In genomic region chr11:86386791-86387190, GRCh38 we compare ENCODE assay signal across 21 cellular contexts. TPM values are rescaled to one million over a fixed set of nuclear protein-coding genes. Genes with fewer than 3 reads are reported as not detected.
DNase-seq lines count a peak whose midpoint lies in the region; ATAC-seq and TF ChIP-seq lines count a peak whose summit lies in the region.
"Had no signal": no experiment of that assay in that cellular context is flagged by ENCODE, and none has a peak within 500 bp of the region (broad histone marks: within the 10 kb centered on the region; RNA-seq: fewer than 3 reads in every experiment).

No MANE protein-coding gene starts in this region.

- no peak overlapping the region for H4K8ac ChIP-seq in neuronal stem cell (ENCODE audit: low read depth, low read length)

- ATAC-seq in GM21526 (IDR thresholded peaks at IDR 0.05; ENCODE audit: low FRiP score, unreplicated experiment): no peak
- ATAC-seq in HG03175 (IDR thresholded peaks at IDR 0.05; ENCODE audit: unreplicated experiment): no peak
- ATAC-seq: A549 had no signal

- H3K27ac ChIP-seq in neuronal stem cell (replicated peaks; ENCODE audit: low read length): no peak overlapping the region
- H3K27ac ChIP-seq: A549, C4-2B, Peyer's patch, SJSA1 had no signal

- H3K18ac ChIP-seq in neuronal stem cell (ENCODE audit: low read length): no peak overlapping the region

- no peaks in the 10 kb centered on the region for H3K9me3 ChIP-seq in neuronal stem cell (replicated peaks in 1 of 2; ENCODE audit: control insufficient read depth in 2 of 2, insufficient read depth in 1 of 2, low read depth in 1 of 2, low read length in 2 of 2)
- H3K9me3 ChIP-seq: A549, HAP-1, Peyer's patch, SJSA1 had no signal

- no CpG with 5 or more reads among the region's 2 CpGs for WGBS in neuronal stem cell (ENCODE audit: extremely low coverage in 2 of 2, insufficient read length in 2 of 2, insufficient replicate concordance in 1 of 2), 2 donors

- TF ChIP-seq CTCF in AG10803 (conservative IDR thresholded peaks at IDR 0.05; ENCODE audit: low read length) (no peak), fibroblast of pulmonary artery (IDR thresholded peaks at IDR 0.05; ENCODE audit: low read length, missing control alignments) (no peak)

- H3K27me3 ChIP-seq in neuronal stem cell (ENCODE audit: control insufficient read depth in 3 of 3, insufficient read depth in 3 of 3, low read depth in 1 of 3, low read length in 3 of 3): no peaks in the 10 kb centered on the region
- H3K27me3 ChIP-seq: Peyer's patch, SJSA1 had no signal

- no peak overlapping the region for H2BK120ac ChIP-seq in neuronal stem cell (ENCODE audit: low read depth, low read length)

- no peak overlapping the region for H3K9ac ChIP-seq in neuronal stem cell (ENCODE audit: low read depth, low read length, poor library complexity)

- no peak overlapping the region for H4K91ac ChIP-seq in neuronal stem cell (ENCODE audit: low read depth, low read length, poor library complexity)

- peak overlapping the region; percentile 15 for H2AFZ ChIP-seq in neuronal stem cell (ENCODE audit: low read length)

- no peak overlapping the region for H2BK12ac ChIP-seq in neuronal stem cell (ENCODE audit: low read length)

- H3K4ac ChIP-seq in neuronal stem cell (ENCODE audit: low read length): no peak overlapping the region

- H3K79me1 ChIP-seq in neuronal stem cell (ENCODE audit: low read depth, low read length): no peaks in the 10 kb centered on the region

- no peak overlapping the region for H2BK15ac ChIP-seq in neuronal stem cell (ENCODE audit: low read length)

- DNase-seq in AG10803 (ENCODE audit: low read depth) (peak; percentile 41), LHCN-M2 (ENCODE audit: low read depth) (peak; percentile 59), fibroblast of pulmonary artery (ENCODE audit: low read depth) (peak; percentile 6), neuronal stem cell (ENCODE audit: low spot score) (no peak), NCI-H524 (lab: John Stamatoyannopoulos, UW) (no peak)
- DNase-seq: DMS79; Karpas-422; NCI-H1092 treated with DMSO at 0.1 percent for 48 hours; NCI-H1694; NCI-H2081 treated with DMSO at 0.1 percent for 48 hours; NCI-H748 treated with DMSO at 0.1 percent for 48 hours; NK-92 treated with Interleukin-12 subunit alpha and Interleukin-12 subunit beta, amount 100 ng/mL, for 24 hours; Peyer's patch had no signal

- H3K4me2 ChIP-seq in neuronal stem cell (ENCODE audit: insufficient read depth, low read length, poor library complexity, severe bottlenecking): no peak overlapping the region
- H3K4me2 ChIP-seq: A549 had no signal

- H3K36me3 ChIP-seq in neuronal stem cell (replicated peaks in 1 of 2; ENCODE audit: control insufficient read depth in 2 of 2, insufficient read depth in 2 of 2, low read length in 2 of 2): no peaks in the 10 kb centered on the region
- H3K36me3 ChIP-seq: HAP-1, Peyer's patch, SJSA1 had no signal

- no peak overlapping the region for H3K23ac ChIP-seq in neuronal stem cell (ENCODE audit: low read depth, low read length, poor library complexity)

- no peak overlapping the region for H3K4me3 ChIP-seq in AG10803 (ENCODE audit: low read length)
- no peak overlapping the region for H3K4me3 ChIP-seq in fibroblast of pulmonary artery (replicated peaks; ENCODE audit: low read depth, low read length)
- H3K4me3 ChIP-seq in neuronal stem cell (ENCODE audit: low read length in 2 of 2): no peak overlapping the region
- H3K4me3 ChIP-seq: A549, HAP-1, Peyer's patch, SJSA1 had no signal

- no peak overlapping the region for H2AK5ac ChIP-seq in neuronal stem cell (ENCODE audit: low read depth, low read length)

- H3K4me1 ChIP-seq in neuronal stem cell (ENCODE audit: control insufficient read depth in 2 of 2, insufficient read depth in 1 of 2, low read depth in 1 of 2, low read length in 2 of 2): peaks cover 3 to 4% of the 10 kb centered on the region in 2 donors
- H3K4me1 ChIP-seq: A549, HAP-1, Peyer's patch, SJSA1 had no signal

- no peak overlapping the region for H2BK5ac ChIP-seq in neuronal stem cell (ENCODE audit: low read length)

- no peak overlapping the region for H3K14ac ChIP-seq in neuronal stem cell (ENCODE audit: low read length)

RNA-seq across cellular contexts. Expression of gene CCDC81, which starts 12.1 kb away (rescaled TPM):
- total RNA-seq in LHCN-M2 (2014; rRNA removed): 0.19 TPM in 1 of 2 replicates, not detected in the other
- 0.32 TPM for polyA plus RNA-seq in LHCN-M2 (2012)
- 0.73 TPM for polyA plus RNA-seq in neuronal stem cell (2013, experiment 1 of 2)
- 0.69 TPM for polyA plus RNA-seq in neuronal stem cell (2013, experiment 2 of 2)
- total RNA-seq: NCI-H460 had no signal
- polyA plus RNA-seq: IgD-negative memory B cell had no signal

Comparison
In these comparisons a context has a peak if more than half of its experiments do, and no peak if none do; other contexts are left out.
1. DNase-seq: peak in AG10803 (single experiment), LHCN-M2 (single experiment) and fibroblast of pulmonary artery (single experiment); none in neuronal stem cell (single experiment) and NCI-H524 (0 of 2).